In genomic region chr5:165309446-165309845, GRCh38 we compare ENCODE assay signal across 29 cellular contexts.
"Had no signal": no experiment of that assay in that cellular context is flagged by ENCODE, and none has a peak within 500 bp of the region (broad histone marks: within the 10 kb centered on the region; RNA-seq: fewer than 3 reads in every experiment).

No MANE protein-coding gene starts in this region.

- H3K27ac ChIP-seq: brain microvascular endothelial cell, cardiac muscle cell, colonic mucosa, gastrocnemius medialis, heart left ventricle, WERI-Rb-1 had no signal

- H3K36me3 ChIP-seq: brain microvascular endothelial cell, cardiac muscle cell, colonic mucosa, gastrocnemius medialis, heart left ventricle, WERI-Rb-1 had no signal

- H3K27me3 ChIP-seq: brain microvascular endothelial cell, cardiac muscle cell, colonic mucosa, gastrocnemius medialis, heart left ventricle had no signal

- DNase-seq: activated B cell treated with CpG ODN at 0.5 μM for 24 hours; activated CD4-positive, alpha-beta T cell treated with anti-CD3 and anti-CD28 coated beads for 48 hours; activated CD4-positive, alpha-beta T cell treated with anti-CD3 and anti-CD28 coated beads, Interleukin-2, amount 50 U/mL, for 1 hour; activated CD4-positive, alpha-beta T cell treated with anti-CD3 and anti-CD28 coated beads, Interleukin-2, amount 50 U/mL, for 48 hours; activated CD8-positive, alpha-beta memory T cell treated with anti-CD3 and anti-CD28 coated beads for 24 hours; activated CD8-positive, alpha-beta T cell treated with anti-CD3 and anti-CD28 coated beads for 36 hours; activated effector memory CD4-positive, alpha-beta T cell treated with Interleukin-2 at 50 U/mL for 16 hours; activated gamma-delta T cell treated with Interleukin-2 at 50 U/mL for 16 hours; activated naive CD4-positive, alpha-beta T cell treated with anti-CD3 and anti-CD28 coated beads, Interleukin-2, amount 50 U/mL, for 16 hours; activated naive CD4-positive, alpha-beta T cell treated with Interleukin-2 at 50 U/mL for 16 hours; activated T-cell treated with anti-CD3 and anti-CD28 coated beads, Interleukin-2, amount 50 U/mL, for 4 hours; amniotic stem cell; anterior cingulate cortex; brain microvascular endothelial cell; central memory CD4-positive, alpha-beta T cell; cerebellar nuclear complex; colonic mucosa; effector memory CD4-positive, alpha-beta T cell; endodermal cell; foreskin fibroblast; gastrocnemius medialis; glutamatergic neuron; heart left ventricle; T-helper 1 cell; T-helper 17 cell; T1000; WERI-Rb-1 had no signal

- FAIRE-seq: astrocyte had no signal

- H3K4me3 ChIP-seq: cardiac muscle cell, colonic mucosa, gastrocnemius medialis, heart left ventricle had no signal

- H3K9me3 ChIP-seq: colonic mucosa, gastrocnemius medialis, heart left ventricle had no signal

- H3K4me1 ChIP-seq: colonic mucosa, gastrocnemius medialis, heart left ventricle had no signal
